In the genomic region with DNA sequence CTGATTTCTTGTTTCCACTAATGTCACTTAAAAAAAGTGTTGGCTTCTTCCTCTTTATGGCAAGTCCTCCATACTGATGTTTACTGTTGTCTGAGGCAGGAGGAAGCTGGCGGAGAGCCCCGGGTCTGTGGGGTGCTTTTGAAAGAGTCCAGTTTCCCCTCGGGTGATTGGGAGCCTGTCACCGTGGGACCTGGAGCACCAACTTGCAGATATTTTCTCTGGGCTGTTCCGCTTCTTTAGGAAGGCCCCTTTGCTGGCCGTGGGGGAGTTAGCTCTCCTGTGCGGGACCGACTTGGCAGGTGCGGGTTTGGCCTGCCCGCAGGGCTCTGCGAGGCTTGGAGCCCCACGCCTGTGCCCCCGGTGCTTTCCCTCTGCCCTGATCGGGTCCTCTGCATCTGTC, we compare ENCODE assay signal across 11 cellular contexts. TPM values are rescaled to one million over a fixed set of nuclear protein-coding genes. Genes with fewer than 3 reads are reported as not detected.
DNase-seq lines count a peak whose midpoint lies in the region; ATAC-seq, FAIRE-seq and TF ChIP-seq lines count a peak whose summit lies in the region.
"Had no signal": no experiment of that assay in that cellular context is flagged by ENCODE, and none has a peak within 500 bp of the region (broad histone marks: within the 10 kb centered on the region; RNA-seq: fewer than 3 reads in every experiment).

No MANE protein-coding gene starts in this region.

- H2AFZ ChIP-seq in osteoblast (ENCODE audit: low read length) = no peak overlapping the region

- H3K36me3 Mint-ChIP-seq in CD4-positive, CD25-positive, alpha-beta regulatory T cell = peaks cover 13% of the 10 kb centered on the region
- H3K36me3 Mint-ChIP-seq in endothelial cell (ENCODE audit: low read depth, unreplicated experiment) = peaks cover 19% of the 10 kb centered on the region

- peak overlapping the region; percentile 10 for H3K4me3 ChIP-seq in CD4-positive, CD25-positive, alpha-beta regulatory T cell (ENCODE audit: low read depth, low read length)
- H3K4me3 ChIP-seq in Peyer's patch (no peak overlapping the region), osteoblast (ENCODE audit: insufficient read depth, low read length) (no peak overlapping the region)

- DNase-seq in CD4-positive, CD25-positive, alpha-beta regulatory T cell = no peak
- DNase-seq in Peyer's patch (no peak), endothelial cell (ENCODE audit: low spot score) (no peak), osteoblast (ENCODE audit: insufficient read length, low spot score, missing footprints) (no peak), frontal cortex (ENCODE audit: low spot score in 2 of 2) (no peak), NCI-H524 (lab: John Stamatoyannopoulos, UW) (no peak), H54 (ENCODE audit: insufficient read length, low spot score) (no peak), islet precursor cell (no peak)
- DNase-seq: DND-41, NCI-H510A treated with DMSO at 0.1 percent for 48 hours had no signal

- H3K4me2 ChIP-seq in osteoblast (ENCODE audit: insufficient read depth, low read length) = no peak overlapping the region

- H4K20me1 ChIP-seq in osteoblast (ENCODE audit: insufficient read depth, low read length) = peaks cover 13% of the 10 kb centered on the region

- peaks cover 14% of the 10 kb centered on the region for H3K36me3 ChIP-seq in CD4-positive, CD25-positive, alpha-beta regulatory T cell (ENCODE audit: control insufficient read depth, insufficient read depth, low read length)
- peaks cover 0 to 5% (median 0%) of the 10 kb centered on the region in 3 donors for H3K36me3 ChIP-seq in Peyer's patch
- H3K36me3 ChIP-seq in osteoblast (ENCODE audit: insufficient read depth, low read length) = peaks cover 4% of the 10 kb centered on the region

- no peak for ATAC-seq in CD4-positive, CD25-positive, alpha-beta regulatory T cell (ENCODE audit: low read depth in 2 of 2)

- H3K4me3 Mint-ChIP-seq in CD4-positive, CD25-positive, alpha-beta regulatory T cell = peak overlapping the region; percentile 59 to 96 (median 90)
- peak overlapping the region; percentile 97 for H3K4me3 Mint-ChIP-seq in endothelial cell (ENCODE audit: unreplicated experiment)

- FAIRE-seq in frontal cortex (lab: Jason Lieb, UNC) = no peak
- no peak for FAIRE-seq in H54 (lab: Jason Lieb, UNC)

- peaks cover 78% of the 10 kb centered on the region for H3K79me2 ChIP-seq in osteoblast (ENCODE audit: insufficient read depth, low read length)

- H3K4me1 ChIP-seq in CD4-positive, CD25-positive, alpha-beta regulatory T cell (ENCODE audit: control insufficient read depth, insufficient read depth, low read length, poor library complexity, severe bottlenecking) = peaks cover 81% of the 10 kb centered on the region
- H3K4me1 ChIP-seq in Peyer's patch (peaks cover 0 to 46% (median 24%) of the 10 kb centered on the region in 4 donors), osteoblast (ENCODE audit: insufficient read depth, low read length) (peaks cover 29% of the 10 kb centered on the region)

- no peaks in the 10 kb centered on the region for H3K9me3 ChIP-seq in CD4-positive, CD25-positive, alpha-beta regulatory T cell (ENCODE audit: control insufficient read depth in 2 of 2, low read length in 2 of 2)
- H3K9me3 ChIP-seq in Peyer's patch (no peaks in the 10 kb centered on the region), osteoblast (ENCODE audit: low read depth, low read length) (no peaks in the 10 kb centered on the region)

- H3K27ac ChIP-seq in CD4-positive, CD25-positive, alpha-beta regulatory T cell (ENCODE audit: insufficient read depth, low read length, poor library complexity, severe bottlenecking) = peak overlapping the region; percentile 93
- H3K27ac ChIP-seq in Peyer's patch (peak overlapping the region; percentile 35 to 83 (median 42)), osteoblast (ENCODE audit: low read depth, low read length) (peak overlapping the region; percentile 83)

- H3K9me3 Mint-ChIP-seq in CD4-positive, CD25-positive, alpha-beta regulatory T cell = no peaks in the 10 kb centered on the region
- no peaks in the 10 kb centered on the region for H3K9me3 Mint-ChIP-seq in endothelial cell (ENCODE audit: unreplicated experiment)

- no peak for TF ChIP-seq CTCF in Peyer's patch (IDR thresholded peaks at IDR 0.05)
- TF ChIP-seq CTCF in endothelial cell (IDR thresholded peaks at IDR 0.05; ENCODE audit: unreplicated experiment) = no peak
- TF ChIP-seq CTCF in osteoblast (IDR thresholded peaks at IDR 0.05; ENCODE audit: extremely low read depth, low read depth, low read length) = no peak

- H3K27ac Mint-ChIP-seq in CD4-positive, CD25-positive, alpha-beta regulatory T cell = peak overlapping the region; percentile 84 to 98 (median 97)
- peak overlapping the region; percentile 97 for H3K27ac Mint-ChIP-seq in endothelial cell (ENCODE audit: unreplicated experiment)

- TF ChIP-seq POLR2A in Peyer's patch (IDR thresholded peaks at IDR 0.05) (no peak), H54 (IDR thresholded peaks at IDR 0.05; ENCODE audit: low read depth, low read length) (no peak)

- peaks cover 27 to 79% (median 54%) of the 10 kb centered on the region in 4 donors for H3K4me1 Mint-ChIP-seq in CD4-positive, CD25-positive, alpha-beta regulatory T cell
- H3K4me1 Mint-ChIP-seq in endothelial cell (ENCODE audit: unreplicated experiment) = peaks cover 55% of the 10 kb centered on the region

- no peaks in the 10 kb centered on the region for H3K27me3 ChIP-seq in CD4-positive, CD25-positive, alpha-beta regulatory T cell (ENCODE audit: control insufficient read depth, insufficient read depth, low read length)
- H3K27me3 ChIP-seq in Peyer's patch = no peaks in the 10 kb centered on the region
- no peaks in the 10 kb centered on the region for H3K27me3 ChIP-seq in osteoblast (ENCODE audit: insufficient read depth, low read length)

- no peaks in the 10 kb centered on the region for H3K27me3 Mint-ChIP-seq in CD4-positive, CD25-positive, alpha-beta regulatory T cell
- H3K27me3 Mint-ChIP-seq in endothelial cell (ENCODE audit: unreplicated experiment) = no peaks in the 10 kb centered on the region

RNA-seq across cellular contexts. Expression of a gene that starts 3.1 kb away (rescaled TPM):
- 114 TPM for total RNA-seq in CD4-positive, CD25-positive, alpha-beta regulatory T cell
- polyA plus RNA-seq in CD4-positive, CD25-positive, alpha-beta regulatory T cell = 10 to 100 TPM; 20.4 to 27.6 (median 25.9) TPM
- total RNA-seq in Peyer's patch = 100 to 1,000 TPM in 1 of 4 donors, 10 to 100 TPM in 3; 27.6 to 113 (median 42.7) TPM
- 33.3 TPM for total RNA-seq in endothelial cell (ENCODE audit: unreplicated experiment)
- 20.3 and 23.5 TPM in 2 replicates for total RNA-seq in osteoblast
- 40.8 TPM for total RNA-seq in frontal cortex

RNA-seq across cellular contexts. Expression of a gene that starts 18.0 kb away (rescaled TPM):
- total RNA-seq in CD4-positive, CD25-positive, alpha-beta regulatory T cell = not detected
- not detected for polyA plus RNA-seq in CD4-positive, CD25-positive, alpha-beta regulatory T cell
- total RNA-seq in Peyer's patch (not detected), endothelial cell (ENCODE audit: unreplicated experiment) (not detected), osteoblast (not detected in 2 replicates), frontal cortex (not detected)
- total RNA-seq: glomerular endothelial cell had no signal

Comparison
In these comparisons a context has a peak if more than half of its experiments do, and no peak if none do; other contexts are left out.
1. H3K27ac ChIP-seq: peak in every context shown above with its lines; median percentile 93 in CD4-positive, CD25-positive, alpha-beta regulatory T cell; 83 in osteoblast; 42 in Peyer's patch.